Comparison of ENCODE assay signal across 14 cellular contexts in genomic region chr6:144729502-144729901, GRCh38.
DNase-seq lines count a peak whose midpoint lies in the region; ATAC-seq and TF ChIP-seq lines count a peak whose summit lies in the region.
"Had no signal": no experiment of that assay in that cellular context is flagged by ENCODE, and none has a peak within 500 bp of the region (broad histone marks: within the 10 kb centered on the region; RNA-seq: fewer than 3 reads in every experiment).

No MANE protein-coding gene starts in this region.

- intact Hi-C loops in natural killer cell (cut with micrococcal nuclease) = no loop called here
- intact Hi-C loops in thyroid gland (cut with DNase I) = no loop called here
- intact Hi-C loops in aorta (cut with DNase I) = no loop called here

- H3K27ac ChIP-seq in HEK293 (ENCODE audit: extremely low read depth, low read depth, low read length) (no peak overlapping the region), thyroid gland (peak overlapping the region; percentile 74 to 85 (median 74)), aorta (ENCODE audit: low read depth in 1 of 2, low read length in 2 of 2) (no peak overlapping the region)
- H3K27ac ChIP-seq: tibial nerve had no signal

- TF ChIP-seq POLR2A in thyroid gland (IDR thresholded peaks at IDR 0.05) = no peak

- no peak for TF ChIP-seq CTCF in natural killer cell (IDR thresholded peaks at IDR 0.05)
- no peak for TF ChIP-seq CTCF in HEK293 (tag by site-specific recombination; IDR thresholded peaks at IDR 0.05)
- no peak for TF ChIP-seq CTCF in thyroid gland (IDR thresholded peaks at IDR 0.05)

- 47 to 54% methylated on average over 3 of the region's 3 CpGs for WGBS in thyroid gland, 2 donors
- 86 to 92% methylated on average over 3 of the region's 3 CpGs for WGBS in aorta, 2 donors

- no peaks in the 10 kb centered on the region for H3K9me3 Mint-ChIP-seq in natural killer cell treated with Interleukin-12 subunit alpha and Interleukin-12 subunit beta and Interleukin-15 and Interleukin-18, amount 100 ng/mL, for 72 hours
- H3K9me3 Mint-ChIP-seq in natural killer cell = peaks cover 0 to 3% of the 10 kb centered on the region in 2 donors

- peaks cover 40 to 45% of the 10 kb centered on the region in 2 donors for H3K4me1 Mint-ChIP-seq in natural killer cell treated with Interleukin-12 subunit alpha and Interleukin-12 subunit beta and Interleukin-15 and Interleukin-18, amount 100 ng/mL, for 72 hours (ENCODE audit: low read depth in 2 of 2)
- H3K4me1 Mint-ChIP-seq in natural killer cell = peaks cover 42% of the 10 kb centered on the region in 2 donors

- no peaks in the 10 kb centered on the region for H3K27me3 Mint-ChIP-seq in natural killer cell treated with Interleukin-12 subunit alpha and Interleukin-12 subunit beta and Interleukin-15 and Interleukin-18, amount 100 ng/mL, for 72 hours
- no peaks in the 10 kb centered on the region for H3K27me3 Mint-ChIP-seq in natural killer cell (ENCODE audit: low read depth in 2 of 2)

- H3K36me3 ChIP-seq in HEK293 (ENCODE audit: control insufficient read depth in 2 of 2, insufficient read depth in 1 of 2, low read length in 2 of 2) (peaks cover 0 to 12% of the 10 kb centered on the region in 2 experiments; a peak in 2 of 3 replicates), thyroid gland (peaks cover 3 to 9% of the 10 kb centered on the region in 2 donors), aorta (ENCODE audit: control insufficient read depth in 1 of 2, insufficient read depth in 2 of 2, low read length in 1 of 2) (peaks cover 2 to 4% of the 10 kb centered on the region in 2 donors)

- POLR2A ChIA-PET in HEK293 (lab: Yijun Ruan, JAX) = no interaction called here

- H3K4me3 ChIP-seq in HEK293 (ENCODE audit: low read depth, low read length) = no peak overlapping the region
- H3K4me3 ChIP-seq in thyroid gland (replicated peaks in 1 of 3) = no peak overlapping the region
- H3K4me3 ChIP-seq in aorta (ENCODE audit: low read length in 2 of 2) = no peak overlapping the region
- H3K4me3 ChIP-seq: tibial nerve had no signal

- no peak for ATAC-seq in natural killer cell treated with Interleukin-12 subunit alpha and Interleukin-12 subunit beta and Interleukin-15 and Interleukin-18, amount 100 ng/mL, for 72 hours
- no peak for ATAC-seq in natural killer cell
- peak; percentile 50 for ATAC-seq in HG03460 (IDR thresholded peaks at IDR 0.05; ENCODE audit: unreplicated experiment)
- no peak for ATAC-seq in aorta (ENCODE audit: low FRiP score)
- ATAC-seq: left ventricle myocardium superior had no signal

- H3K9me3 ChIP-seq in HEK293 (ENCODE audit: control insufficient read depth, insufficient read depth, low read depth, low read length) (no peaks in the 10 kb centered on the region), thyroid gland (no peaks in the 10 kb centered on the region), aorta (ENCODE audit: control insufficient read depth, low read length) (no peaks in the 10 kb centered on the region)
- H3K9me3 ChIP-seq: tibial nerve had no signal

- peak overlapping the region; percentile 53 for H3K4me3 Mint-ChIP-seq in natural killer cell treated with Interleukin-12 subunit alpha and Interleukin-12 subunit beta and Interleukin-15 and Interleukin-18, amount 100 ng/mL, for 72 hours
- no peak overlapping the region for H3K4me3 Mint-ChIP-seq in natural killer cell

- CTCF ChIA-PET in HEK293 (lab: Yijun Ruan, JAX) = interaction anchor here (0.6 kb wide), 2 partner anchors 248 to 1234 kb away, joined by 3 read pairs; partner anchors contain the start of gene SHPRH

- H3K27me3 ChIP-seq in thyroid gland (no peaks in the 10 kb centered on the region), aorta (ENCODE audit: control insufficient read depth in 1 of 2, insufficient read depth in 2 of 2, low read length in 1 of 2) (no peaks in the 10 kb centered on the region)
- H3K27me3 ChIP-seq: tibial nerve had no signal

- H3K4me1 ChIP-seq in HEK293 (ENCODE audit: control insufficient read depth, insufficient read depth, low read length) (peaks cover 6% of the 10 kb centered on the region), thyroid gland (peaks cover 38 to 42% of the 10 kb centered on the region in 2 donors), aorta (ENCODE audit: control insufficient read depth in 1 of 2, insufficient read depth in 2 of 2, low read length in 2 of 2) (no peaks in the 10 kb centered on the region)
- H3K4me1 ChIP-seq: tibial nerve had no signal

- H3K27ac Mint-ChIP-seq in natural killer cell treated with Interleukin-12 subunit alpha and Interleukin-12 subunit beta and Interleukin-15 and Interleukin-18, amount 100 ng/mL, for 72 hours = peak overlapping the region; percentile 52 to 85
- H3K27ac Mint-ChIP-seq in natural killer cell = peak overlapping the region in 1 of 2 donors; percentile 45

- DNase-seq in natural killer cell treated with Interleukin-12 subunit alpha and Interleukin-12 subunit beta and Interleukin-15 and Interleukin-18, amount 100 ng/mL, for 72 hours (ENCODE audit: low spot score) = no peak
- DNase-seq in natural killer cell = no peak
- DNase-seq in thyroid gland = no peak
- DNase-seq in activated CD4-positive, alpha-beta T cell treated with anti-CD3 and anti-CD28 coated beads for 48 hours = no peak
- DNase-seq in aorta = no peak
- no peak for DNase-seq in mesenteric fat pad (ENCODE audit: low spot score)
- DNase-seq: activated T-cell treated with anti-CD3 and anti-CD28 coated beads, Interleukin-2, amount 50 U/mL, for 48 hours; left ventricle myocardium superior; NCI-H187 treated with DMSO at 0.1 percent for 48 hours; OCI-M1; stimulated activated CD4-positive, alpha-beta T cell treated with anti-CD3 and anti-CD28 coated beads, Interleukin-4, amount 100 ng/mL, for 4 hours had no signal

- peaks cover 29% of the 10 kb centered on the region for H3K36me3 Mint-ChIP-seq in natural killer cell treated with Interleukin-12 subunit alpha and Interleukin-12 subunit beta and Interleukin-15 and Interleukin-18, amount 100 ng/mL, for 72 hours
- H3K36me3 Mint-ChIP-seq in natural killer cell = peaks cover 10% of the 10 kb centered on the region

TF ChIP-seq in HEK293, 187 proteins besides CTCF, POLR2A, EP300 and RAD21:
- TF ChIP-seq YY2 (tag by site-specific recombination; IDR thresholded peaks at IDR 0.05) (no peak), ZNF558 (tag by site-specific recombination; IDR thresholded peaks at IDR 0.05) (no peak), ZSCAN30 (tag by site-specific recombination; IDR thresholded peaks at IDR 0.05) (no peak), PRDM6 (tag by site-specific recombination; IDR thresholded peaks at IDR 0.05) (peak; percentile 76), ZNF2 (tag by site-specific recombination; IDR thresholded peaks at IDR 0.05) (peak; percentile 99)

Comparison
In these comparisons a context has a peak if more than half of its experiments do, and no peak if none do; other contexts are left out.
1. H3K27ac ChIP-seq: peak in thyroid gland (3 of 3); none in HEK293 (single experiment) and aorta (0 of 2).